7 cellular contexts compared by ENCODE assay signal in genomic region chr12:57005980-57006808, GRCh38. TPM values are rescaled to one million over a fixed set of nuclear protein-coding genes. Genes with fewer than 3 reads are reported as not detected.
DNase-seq lines count a peak whose midpoint lies in the region; ATAC-seq, FAIRE-seq and TF ChIP-seq lines count a peak whose summit lies in the region.

Gene ZBTB39 (minus strand): TSS chr12:57006546. CDS start chr12:57004917, 1,629 bp downstream.

- ATAC-seq in HG02571 (IDR thresholded peaks at IDR 0.05; ENCODE audit: unreplicated experiment) (peak; percentile 68), activated B cell treated with CpG ODN at 0.5 μM for 24 hours (ENCODE audit: low read depth) (peak; percentile 93)
- peak; percentile 82 for ATAC-seq in central memory CD8-positive, alpha-beta T cell (replicated peaks; ENCODE audit: extremely low read depth, poor library complexity, severe bottlenecking)

- TF ChIP-seq POLR2A in GM12891 (IDR thresholded peaks at IDR 0.05; ENCODE audit: low read depth, low read length): no peak

- H3K36me3 Mint-ChIP-seq in activated B cell treated with CpG ODN at 0.5 μM for 24 hours (ENCODE audit: low read depth): peaks cover 36% of the 10 kb centered on the region
- peaks cover 19% of the 10 kb centered on the region for H3K36me3 Mint-ChIP-seq in central memory CD8-positive, alpha-beta T cell (ENCODE audit: insufficient read depth)

- DNase-seq in GM12891 (ENCODE audit: insufficient read length, low spot score) (peak; percentile 78), NCI-H1105 treated with DMSO at 0.1 percent for 48 hours (lab: John Stamatoyannopoulos, UW) (peak; percentile 39), activated B cell treated with CpG ODN at 0.5 μM for 24 hours (peak; percentile 81), kidney tubule cell (ENCODE audit: low spot score) (peak; percentile 70)
- DNase-seq in central memory CD8-positive, alpha-beta T cell (ENCODE audit: low spot score in 2 of 2): peak; percentile 45 to 48
- peak; percentile 27 for DNase-seq in stimulated activated CD4-positive, alpha-beta T cell treated with anti-CD3 and anti-CD28 coated beads, Interleukin-2, amount 100 ng/mL, for 4 hours (ENCODE audit: low read depth)

- POLR2A ChIA-PET in activated B cell treated with CpG ODN at 0.5 μM for 24 hours (lab: Charles Lee): interaction anchor here (2.7 to 3.8 kb wide), 2 partner anchors 105 to 106 kb away, joined by 26 to 30 read pairs; partner anchors contain the start of gene STAT6

- H3K27ac Mint-ChIP-seq in activated B cell treated with CpG ODN at 0.5 μM for 24 hours: peak within 1 kb of the TSS; percentile 82
- H3K27ac Mint-ChIP-seq in central memory CD8-positive, alpha-beta T cell (ENCODE audit: low read depth): peak within 1 kb of the TSS; percentile 86

- FAIRE-seq in GM12891 (lab: Jason Lieb, UNC): peak; percentile 9

- intact Hi-C loops in activated B cell treated with CpG ODN at 0.5 μM for 24 hours (cut with micrococcal nuclease): loop anchor here (2.0 to 5.0 kb wide), 3 partner anchors 19 to 249 kb away; no protein-coding TSS in a partner anchor

- peak within 1 kb of the TSS; percentile 90 for H3K4me3 Mint-ChIP-seq in activated B cell treated with CpG ODN at 0.5 μM for 24 hours
- H3K4me3 Mint-ChIP-seq in central memory CD8-positive, alpha-beta T cell: peak within 1 kb of the TSS; percentile 87

- H3K9me3 Mint-ChIP-seq in activated B cell treated with CpG ODN at 0.5 μM for 24 hours: no peaks in the 10 kb centered on the region
- H3K9me3 Mint-ChIP-seq in central memory CD8-positive, alpha-beta T cell: no peaks in the 10 kb centered on the region

- peaks cover 35% of the 10 kb centered on the region for H3K4me1 Mint-ChIP-seq in activated B cell treated with CpG ODN at 0.5 μM for 24 hours
- peaks cover 40% of the 10 kb centered on the region for H3K4me1 Mint-ChIP-seq in central memory CD8-positive, alpha-beta T cell

- CTCF ChIA-PET in activated B cell treated with CpG ODN at 0.5 μM for 24 hours (lab: Charles Lee): interaction anchor here (1.1 to 9.6 kb wide), 4 partner anchors 10 to 106 kb away, joined by 3 to 89 read pairs (median 20); partner anchors contain the start of genes STAT6 and TAC3

- no peak for TF ChIP-seq CTCF in activated B cell treated with CpG ODN at 0.5 μM for 24 hours (IDR thresholded peaks at IDR 0.05)

- H3K27me3 Mint-ChIP-seq in activated B cell treated with CpG ODN at 0.5 μM for 24 hours: no peaks in the 10 kb centered on the region
- H3K27me3 Mint-ChIP-seq in central memory CD8-positive, alpha-beta T cell: no peaks in the 10 kb centered on the region

TF ChIP-seq in GM12891, 5 proteins besides CTCF, POLR2A, EP300 and RAD21:
- TF ChIP-seq POU2F2 (IDR thresholded peaks at IDR 0.05; ENCODE audit: low read depth, low read length) (no peak), TAF1 (IDR thresholded peaks at IDR 0.05; ENCODE audit: low read depth, low read length) (no peak), PAX5 (IDR thresholded peaks at IDR 0.05; ENCODE audit: insufficient read depth, low read length, severe bottlenecking) (no peak), POLR2AphosphoS5 (IDR thresholded peaks at IDR 0.05; ENCODE audit: low read depth, low read length) (no peak), SPI1 (IDR thresholded peaks at IDR 0.05; ENCODE audit: low read depth, low read length) (no peak)

RNA-seq across cellular contexts. Expression of gene ZBTB39, which starts in this region (rescaled TPM):
- polyA plus RNA-seq in GM12891 (2012; ENCODE audit: low read depth, missing spikeins): 2.0 TPM
- total RNA-seq in activated B cell treated with CpG ODN at 0.5 μM for 24 hours: 12.6 and 13.3 TPM in 2 replicates

Comparison
In these comparisons a context has a peak if more than half of its experiments do, and no peak if none do; other contexts are left out.
1. Peak in every context shown above with its lines: DNase-seq and ATAC-seq.
2. DNase-seq: peak in every context shown above with its lines; median percentile 81 in activated B cell treated with CpG ODN at 0.5 μM for 24 hours; 78 in GM12891; 70 in kidney tubule cell; 46 in central memory CD8-positive, alpha-beta T cell; 39 in NCI-H1105 treated with DMSO at 0.1 percent for 48 hours; 27 in stimulated activated CD4-positive, alpha-beta T cell treated with anti-CD3 and anti-CD28 coated beads, Interleukin-2, amount 100 ng/mL, for 4 hours.